Comparison of ENCODE assay signal across 13 cellular contexts in genomic region chr20:57672164-57672563, GRCh38. TPM values are rescaled to one million over a fixed set of nuclear protein-coding genes. Genes with fewer than 3 reads are reported as not detected.
DNase-seq lines count a peak whose midpoint lies in the region; ATAC-seq lines count a peak whose summit lies in the region.
"Had no signal": no experiment of that assay in that cellular context is flagged by ENCODE, and none has a peak within 500 bp of the region (broad histone marks: within the 10 kb centered on the region; RNA-seq: fewer than 3 reads in every experiment).

No MANE protein-coding gene starts in this region.

- peak overlapping the region; percentile 26 for H3K27ac ChIP-seq in ectodermal cell (ENCODE audit: insufficient read depth, low read depth, low read length, poor library complexity, severe bottlenecking)

- DNase-seq in Ammon's horn (ENCODE audit: low spot score) (peak; percentile 53), NCI-H187 (lab: John Stamatoyannopoulos, UW) (peak; percentile 44 to 71), medulla oblongata (ENCODE audit: extremely low spot score) (peak; percentile 30), NOMO-1 (lab: John Stamatoyannopoulos, UW; ENCODE audit: unreplicated experiment in 2 of 2) (no peak), cortex of kidney (lab: John Stamatoyannopoulos, UW) (no peak)
- no peak for DNase-seq in activated CD4-positive, CD25-positive, alpha-beta regulatory T cell treated with anti-CD3 and anti-CD28 coated beads, Interleukin-2, amount 50 U/mL, for 72 hours
- DNase-seq: activated CD4-positive, alpha-beta T cell treated with anti-CD3 and anti-CD28 coated beads, Interleukin-2, amount 50 U/mL, for 1 hour; CD4-positive, CD25-positive, alpha-beta regulatory T cell; Karpas-422; RPMI8226; stimulated activated CD4-positive, alpha-beta T cell treated with anti-CD3 and anti-CD28 coated beads, Interleukin-15, amount 100 ng/mL, for 24 hours had no signal

- H3K9me3 ChIP-seq in ectodermal cell (ENCODE audit: control insufficient read depth, low read length), result no peaks in the 10 kb centered on the region

- peaks cover 3% of the 10 kb centered on the region for H3K4me1 ChIP-seq in ectodermal cell (ENCODE audit: control insufficient read depth, insufficient read depth, low read length)

- no peak for ATAC-seq in GM19395 (IDR thresholded peaks at IDR 0.05; ENCODE audit: unreplicated experiment)

- WGBS in ectodermal cell, 2 experiments, result 90 to 91% methylated on average over 26 of the region's 26 CpGs

- no peak overlapping the region for H3K4me3 ChIP-seq in ectodermal cell (ENCODE audit: insufficient read depth, low read depth, low read length)

- H3K27me3 ChIP-seq in ectodermal cell (ENCODE audit: control insufficient read depth, insufficient read depth, low read length, poor library complexity, severe bottlenecking), result no peaks in the 10 kb centered on the region

- no peaks in the 10 kb centered on the region for H3K36me3 ChIP-seq in ectodermal cell (ENCODE audit: control insufficient read depth, insufficient read depth, low read length)

RNA-seq across cellular contexts. Expression of gene PMEPA1, which starts 37.7 kb away (rescaled TPM):
- 0.44 TPM for polyA plus RNA-seq in ectodermal cell (2013, experiment 1 of 4)
- 0.76 TPM for polyA plus RNA-seq in ectodermal cell (2013, experiment 2 of 4)
- polyA plus RNA-seq in ectodermal cell (2013, experiment 3 of 4), result 0.69 TPM
- polyA plus RNA-seq in ectodermal cell (2013, experiment 4 of 4), result 0.81 TPM

RNA-seq across cellular contexts. Expression of gene ZBP1, which starts 51.9 kb away (rescaled TPM):
- polyA plus RNA-seq in ectodermal cell (2013, experiment 1 of 4), result not detected
- polyA plus RNA-seq in ectodermal cell (2013, experiment 2 of 4), result not detected
- polyA plus RNA-seq in ectodermal cell (2013, experiment 3 of 4), result not detected
- not detected for polyA plus RNA-seq in ectodermal cell (2013, experiment 4 of 4)

Comparison
In these comparisons a context has a peak if more than half of its experiments do, and no peak if none do; other contexts are left out.
1. DNase-seq: peak in Ammon's horn (single experiment), NCI-H187 (2 of 2) and medulla oblongata (single experiment); none in NOMO-1 (0 of 2), cortex of kidney (single experiment) and activated CD4-positive, CD25-positive, alpha-beta regulatory T cell treated with anti-CD3 and anti-CD28 coated beads, Interleukin-2, amount 50 U/mL, for 72 hours (single experiment).